ENCODE assay signal across 10 cellular contexts in genomic region chr14:91223028-91223783, GRCh38. TPM values are rescaled to one million over a fixed set of nuclear protein-coding genes. Genes with fewer than 3 reads are reported as not detected.
A peak's percentile ranks its signal among the peaks of the same experiment; 100 is the strongest.
DNase-seq lines count a peak whose midpoint lies in the region.
"Had no signal": no experiment of that assay in that cellular context is flagged by ENCODE, and none has a peak within 500 bp of the region (broad histone marks: within the 10 kb centered on the region; RNA-seq: fewer than 3 reads in every experiment).

No MANE protein-coding gene starts in this region.

- H3K9me3 Mint-ChIP-seq in activated naive CD4-positive, alpha-beta T cell treated with anti-CD3 and anti-CD28 coated beads, Interleukin-2, amount 10 ng/mL, durations not matched to agents 7 days and 5 days = peaks cover 6% of the 10 kb centered on the region
- H3K9me3 Mint-ChIP-seq: dendritic cell treated with granulocyte-macrophage colony-stimulating factor and Interleukin-4, amounts not matched to agents 40 ng/mL and 50 ng/mL, for 4 days; mesothelial cell of epicardium had no signal

- H3K4me3 Mint-ChIP-seq in activated naive CD4-positive, alpha-beta T cell treated with anti-CD3 and anti-CD28 coated beads, Interleukin-2, amount 10 ng/mL, durations not matched to agents 7 days and 5 days = no peak overlapping the region
- H3K4me3 Mint-ChIP-seq: dendritic cell treated with granulocyte-macrophage colony-stimulating factor and Interleukin-4, amounts not matched to agents 40 ng/mL and 50 ng/mL, for 4 days; mesothelial cell of epicardium had no signal

- peaks cover 84% of the 10 kb centered on the region for H3K4me1 Mint-ChIP-seq in activated naive CD4-positive, alpha-beta T cell treated with anti-CD3 and anti-CD28 coated beads, Interleukin-2, amount 10 ng/mL, durations not matched to agents 7 days and 5 days
- H3K4me1 Mint-ChIP-seq: mesothelial cell of epicardium had no signal

- peak overlapping the region; percentile 71 for H3K27ac Mint-ChIP-seq in activated naive CD4-positive, alpha-beta T cell treated with anti-CD3 and anti-CD28 coated beads, Interleukin-2, amount 10 ng/mL, durations not matched to agents 7 days and 5 days
- H3K27ac Mint-ChIP-seq: dendritic cell treated with granulocyte-macrophage colony-stimulating factor and Interleukin-4, amounts not matched to agents 40 ng/mL and 50 ng/mL, for 4 days; mesothelial cell of epicardium had no signal

- H3K27ac ChIP-seq in KOPT-K1 (ENCODE audit: low read depth, low read length, poor library complexity, severe bottlenecking) = peak overlapping the region; percentile 35
- H3K27ac ChIP-seq: right lobe of liver had no signal

- no peaks in the 10 kb centered on the region for H3K27me3 ChIP-seq in MG63
- H3K27me3 ChIP-seq: right lobe of liver had no signal

- H3K36me3 Mint-ChIP-seq in activated naive CD4-positive, alpha-beta T cell treated with anti-CD3 and anti-CD28 coated beads, Interleukin-2, amount 10 ng/mL, durations not matched to agents 7 days and 5 days = peaks cover 78% of the 10 kb centered on the region

- H3K36me3 ChIP-seq in KOPT-K1 (ENCODE audit: insufficient read depth, low read length) (peaks cover 46% of the 10 kb centered on the region), MG63 (no peaks in the 10 kb centered on the region)

- H3K27me3 Mint-ChIP-seq in activated naive CD4-positive, alpha-beta T cell treated with anti-CD3 and anti-CD28 coated beads, Interleukin-2, amount 10 ng/mL, durations not matched to agents 7 days and 5 days = no peaks in the 10 kb centered on the region
- H3K27me3 Mint-ChIP-seq: dendritic cell treated with granulocyte-macrophage colony-stimulating factor and Interleukin-4, amounts not matched to agents 40 ng/mL and 50 ng/mL, for 4 days had no signal

- CTCF ChIA-PET in activated naive CD4-positive, alpha-beta T cell treated with anti-CD3 and anti-CD28 coated beads, Interleukin-2, amount 10 ng/mL, durations not matched to agents 7 days and 5 days (lab: Charles Lee) = no interaction called here

- H3K9me3 ChIP-seq in KOPT-K1 (ENCODE audit: insufficient read depth, low read length, poor library complexity, severe bottlenecking) (no peaks in the 10 kb centered on the region), MG63 (no peaks in the 10 kb centered on the region)
- H3K9me3 ChIP-seq: right lobe of liver had no signal

- no peak overlapping the region for H3K4me3 ChIP-seq in MG63
- H3K4me3 ChIP-seq: right lobe of liver had no signal

- DNase-seq in DMS79 (lab: John Stamatoyannopoulos, UW) = peak; percentile 81
- no peak for DNase-seq in activated naive CD4-positive, alpha-beta T cell treated with anti-CD3 and anti-CD28 coated beads, Interleukin-2, amount 10 ng/mL, durations not matched to agents 7 days and 5 days
- DNase-seq in myocyte (ENCODE audit: low read depth) = peak; percentile 74
- no peak for DNase-seq in NCI-H1930 (lab: John Stamatoyannopoulos, UW)
- no peak for DNase-seq in NCI-H774 (lab: John Stamatoyannopoulos, UW)
- DNase-seq in MG63 = no peak
- DNase-seq: right lobe of liver had no signal

RNA-seq across cellular contexts. Expression of gene GPR68, which starts 21.3 kb away (rescaled TPM):
- 0.62 and 1.4 TPM in 2 replicates for total RNA-seq in myocyte
- 3.5 TPM for polyA plus RNA-seq in myocyte (2012)
- 2.0 and 3.9 TPM in 2 replicates for total RNA-seq in MG63 (2014; rRNA removed; shearing (Covaris generic); ENCODE audit: low replicate concordance)

Comparison
In these comparisons a context has a peak if more than half of its experiments do, and no peak if none do; other contexts are left out.
1. DNase-seq: peak in DMS79 (single experiment) and myocyte (single experiment); none in activated naive CD4-positive, alpha-beta T cell treated with anti-CD3 and anti-CD28 coated beads, Interleukin-2, amount 10 ng/mL, durations not matched to agents 7 days and 5 days (single experiment), NCI-H1930 (0 of 2), NCI-H774 (single experiment) and MG63 (single experiment).